ENCODE assay signal across 20 cellular contexts in the genomic region with DNA sequence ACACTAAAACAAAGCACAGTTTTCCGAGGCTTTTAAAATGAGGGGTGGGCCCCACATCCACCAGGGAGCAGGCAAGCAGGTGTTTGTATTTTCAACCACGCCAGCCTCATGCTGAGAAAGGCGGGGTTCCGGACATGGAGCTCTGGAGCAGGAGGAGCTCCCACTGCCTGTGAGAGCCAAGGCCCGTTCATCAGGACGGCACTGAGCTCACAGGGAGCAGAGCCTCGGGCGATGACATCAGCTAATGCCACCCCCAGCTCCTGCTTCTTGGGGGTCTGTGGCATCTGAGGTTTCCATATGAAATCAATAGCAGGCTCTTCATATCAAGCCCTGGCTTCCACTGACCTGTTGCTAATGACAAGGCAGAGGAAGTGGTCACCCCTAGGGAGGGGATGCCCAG.
DNase-seq lines count a peak whose midpoint lies in the region; ATAC-seq and TF ChIP-seq lines count a peak whose summit lies in the region.
"Had no signal": no experiment of that assay in that cellular context is flagged by ENCODE, and none has a peak within 500 bp of the region (broad histone marks: within the 10 kb centered on the region; RNA-seq: fewer than 3 reads in every experiment).

No MANE protein-coding gene starts in this region.

- H3K36me3 ChIP-seq in left ventricle myocardium inferior (no peaks in the 10 kb centered on the region), Panc1 (ENCODE audit: control insufficient read depth, insufficient read depth, low read length) (peaks cover 4% of the 10 kb centered on the region)
- H3K36me3 ChIP-seq: esophagus muscularis mucosa, lower lobe of right lung, thyroid gland had no signal

- no peaks in the 10 kb centered on the region for H3K36me3 Mint-ChIP-seq in nephron (ENCODE audit: low read depth)

- H3K4me1 Mint-ChIP-seq in nephron = peaks cover 92% of the 10 kb centered on the region

- H3K9me3 ChIP-seq in left ventricle myocardium inferior (replicated peaks) = no peaks in the 10 kb centered on the region
- no peaks in the 10 kb centered on the region for H3K9me3 ChIP-seq in Panc1 (ENCODE audit: control insufficient read depth, insufficient read depth, low read depth, low read length)
- H3K9me3 ChIP-seq: esophagus muscularis mucosa, lower lobe of right lung, thyroid gland had no signal

- H3K4me3 ChIP-seq in left ventricle myocardium inferior = no peak overlapping the region
- H3K4me3 ChIP-seq in Panc1 (ENCODE audit: low read depth in 2 of 2, low read length in 2 of 2) = no peak overlapping the region
- H3K4me3 ChIP-seq: esophagus muscularis mucosa, lower lobe of right lung, thyroid gland had no signal

- H3K9me3 Mint-ChIP-seq in nephron = no peaks in the 10 kb centered on the region

- H3K27me3 Mint-ChIP-seq in nephron (ENCODE audit: low read depth) = no peaks in the 10 kb centered on the region

- CTCF ChIA-PET in Panc1 (lab: Charles Lee) = no interaction called here

- POLR2A ChIA-PET in Panc1 (lab: Charles Lee) = interaction anchor here (0.5 to 0.6 kb wide), 2 partner anchors 82 to 171 kb away, joined by 3 to 4 read pairs; no protein-coding TSS in a partner anchor

- DNase-seq in left cardiac atrium (peak; percentile 11), left ventricle myocardium inferior (no peak), Panc1 (ENCODE audit: low read depth, low spot score) (no peak), midbrain (lab: John Stamatoyannopoulos, UW) (no peak), mesenteric fat pad (ENCODE audit: low spot score) (no peak)
- DNase-seq in stimulated activated CD4-positive, alpha-beta T cell treated with anti-CD3 and anti-CD28 coated beads, Interleukin-1b, Interleukin-23, amount 100 ng/mL, for 48 hours = no peak
- DNase-seq: activated CD4-positive, alpha-beta T cell treated with anti-CD3 and anti-CD28 coated beads for 48 hours; activated CD8-positive, alpha-beta memory T cell treated with anti-CD3 and anti-CD28 coated beads, Interleukin-2, amount 50 U/mL, for 4 hours; activated effector memory CD4-positive, alpha-beta T cell treated with anti-CD3 and anti-CD28 coated beads, Interleukin-2, amount 50 U/mL, for 16 hours; central memory CD4-positive, alpha-beta T cell; effector CD8-positive, alpha-beta T cell; lower lobe of right lung; NCI-H1930; NK-92 treated with Interleukin-12 subunit alpha and Interleukin-12 subunit beta, amount 100 ng/mL, for 24 hours; small intestine; thyroid gland had no signal

- intact Hi-C loops in left cardiac atrium (cut with DNase I) = no loop called here
- intact Hi-C loops in left ventricle myocardium inferior (cut with micrococcal nuclease) = no loop called here
- intact Hi-C loops in Panc1 (cut with micrococcal nuclease; ENCODE audit: unreplicated experiment) = no loop called here

- no peak overlapping the region for H3K27ac ChIP-seq in left ventricle myocardium inferior (replicated peaks)
- H3K27ac ChIP-seq in Panc1 (ENCODE audit: low read length) = peak overlapping the region; percentile 80
- H3K27ac ChIP-seq: esophagus muscularis mucosa, lower lobe of right lung, RWPE1, thyroid gland had no signal

- no TSS peak for BruUV-seq in Panc1 (replicated peaks; lab: Mats Ljungman, UMichigan)

- ATAC-seq in left cardiac atrium (no peak), Panc1 (no peak), HG03571 (IDR thresholded peaks at IDR 0.05; ENCODE audit: unreplicated experiment) (no peak)
- ATAC-seq: lower lobe of right lung had no signal

- no peaks in the 10 kb centered on the region for H3K27me3 ChIP-seq in left ventricle myocardium inferior (ENCODE audit: low read depth)
- H3K27me3 ChIP-seq in Panc1 (ENCODE audit: control insufficient read depth, insufficient read depth, low read length) = no peaks in the 10 kb centered on the region
- H3K27me3 ChIP-seq: esophagus muscularis mucosa, thyroid gland had no signal

- TF ChIP-seq CTCF in left ventricle myocardium inferior (IDR thresholded peaks at IDR 0.05; ENCODE audit: borderline replicate concordance) (no peak), Panc1 (IDR thresholded peaks at IDR 0.05) (no peak), nephron (IDR thresholded peaks at IDR 0.05; ENCODE audit: unreplicated experiment in 3 of 3) (no peak)

- in situ Hi-C loops in Panc1 (cut with HindIII; ENCODE audit: low pct_unique_long_range_greater_than_20kb, low sequenced_read_pairs) = no loop called here

- H3K4me1 ChIP-seq in left ventricle myocardium inferior = peaks cover 64% of the 10 kb centered on the region
- peaks cover 98% of the 10 kb centered on the region for H3K4me1 ChIP-seq in Panc1 (ENCODE audit: control insufficient read depth, insufficient read depth, low read length)

- H3K4me3 Mint-ChIP-seq in nephron = peak overlapping the region in 2 of 3 experiments; percentile 10 to 14

- peak overlapping the region; percentile 82 to 87 (median 85) for H3K27ac Mint-ChIP-seq in nephron
